ENCODE assay signal across 29 cellular contexts in the genomic region with DNA sequence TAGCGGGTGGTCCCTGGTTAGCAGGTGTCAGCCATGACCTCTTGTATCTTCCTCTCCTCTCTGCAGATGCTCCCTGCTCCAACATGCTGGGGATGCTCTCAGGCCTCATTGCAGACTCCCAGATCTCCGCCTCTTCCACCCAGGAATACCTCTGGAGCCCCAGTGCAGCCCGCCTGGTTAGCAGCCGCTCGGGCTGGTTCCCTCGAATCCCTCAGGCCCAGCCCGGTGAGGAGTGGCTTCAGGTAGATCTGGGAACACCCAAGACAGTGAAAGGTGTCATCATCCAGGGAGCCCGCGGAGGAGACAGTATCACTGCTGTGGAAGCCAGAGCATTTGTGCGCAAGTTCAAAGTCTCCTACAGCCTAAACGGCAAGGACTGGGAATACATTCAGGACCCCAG.
"Had no signal": no experiment of that assay in that cellular context is flagged by ENCODE, and none has a peak within 500 bp of the region (broad histone marks: within the 10 kb centered on the region; RNA-seq: fewer than 3 reads in every experiment).

No MANE protein-coding gene starts in this region.

- ATAC-seq: naive thymus-derived CD8-positive, alpha-beta T cell; natural killer cell treated with Interleukin-12 subunit alpha and Interleukin-12 subunit beta and Interleukin-15 and Interleukin-18, amount 100 ng/mL, for 72 hours; psoas muscle; right cardiac atrium; stimulated activated memory B cell treated with anti-CD40 and anti-IgM and Interleukin-4, amounts not matched to agents 10 μg/mL and 1 μg/mL and 100 μg/mL, for 72 hours; stimulated activated naive CD8-positive, alpha-beta T cell treated with anti-CD3 and anti-CD28 coated beads, Interleukin-15, amount 100 ng/mL, for 72 hours; stimulated activated naive CD8-positive, alpha-beta T cell treated with anti-CD3 and anti-CD28 coated beads, Interleukin-15, Interleukin-2, amounts not matched to agents 100 U/mL and 50 U/mL, for 24 hours had no signal

- H3K4me3 Mint-ChIP-seq: naive thymus-derived CD8-positive, alpha-beta T cell; natural killer cell treated with Interleukin-12 subunit alpha and Interleukin-12 subunit beta and Interleukin-15 and Interleukin-18, amount 100 ng/mL, for 72 hours; neural progenitor cell; stimulated activated memory B cell treated with anti-CD40 and anti-IgM and Interleukin-4, amounts not matched to agents 10 μg/mL and 1 μg/mL and 100 μg/mL, for 72 hours; stimulated activated naive CD8-positive, alpha-beta T cell treated with anti-CD3 and anti-CD28 coated beads, Interleukin-15, amount 100 ng/mL, for 72 hours had no signal

- H3K4me1 ChIP-seq: parathyroid adenoma, psoas muscle had no signal

- H3K9me3 ChIP-seq: ovary, psoas muscle, right lobe of liver, spleen, thoracic aorta, thyroid gland, tibial nerve, upper lobe of left lung, vagina had no signal

- H3K9ac ChIP-seq: neural progenitor cell, parathyroid adenoma had no signal

- DNase-seq: naive thymus-derived CD8-positive, alpha-beta T cell; occipital lobe; ovary; posterior cingulate gyrus; psoas muscle; right cardiac atrium; right lobe of liver; spleen; stimulated activated CD4-positive, alpha-beta T cell treated with anti-CD3 and anti-CD28 coated beads, Interleukin-12 subunit alpha, Interleukin-12 subunit beta, amount 100 ng/mL, for 4 hours; stimulated activated CD4-positive, alpha-beta T cell treated with anti-CD3 and anti-CD28 coated beads, Interleukin-1b, Interleukin-23, amount 100 ng/mL, for 48 hours; stimulated activated CD4-positive, alpha-beta T cell treated with anti-CD3 and anti-CD28 coated beads, Interleukin-4, amount 100 ng/mL, for 1 hour; stimulated activated CD4-positive, alpha-beta T cell treated with anti-CD3 and anti-CD28 coated beads, Interleukin-4, amount 100 ng/mL, for 4 hours; stimulated activated CD8-positive, alpha-beta memory T cell treated with anti-CD3 and anti-CD28 coated beads, Interleukin-4, amount 100 ng/mL, for 48 hours; stimulated activated naive CD4-positive, alpha-beta T cell; stimulated activated naive CD8-positive, alpha-beta T cell treated with anti-CD3 and anti-CD28 coated beads, Interleukin-15, amount 100 ng/mL, for 72 hours; stimulated activated naive CD8-positive, alpha-beta T cell treated with anti-CD3 and anti-CD28 coated beads, Interleukin-15, Interleukin-2, amounts not matched to agents 100 U/mL and 50 U/mL, for 24 hours; thyroid gland; trophoblast cell had no signal

- H3K36me3 Mint-ChIP-seq: naive thymus-derived CD8-positive, alpha-beta T cell; natural killer cell treated with Interleukin-12 subunit alpha and Interleukin-12 subunit beta and Interleukin-15 and Interleukin-18, amount 100 ng/mL, for 72 hours; stimulated activated memory B cell treated with anti-CD40 and anti-IgM and Interleukin-4, amounts not matched to agents 10 μg/mL and 1 μg/mL and 100 μg/mL, for 72 hours had no signal

- H3K27ac ChIP-seq: neural progenitor cell, ovary, parathyroid adenoma, psoas muscle, skin epidermis, spleen, thoracic aorta, thyroid gland, upper lobe of left lung, vagina had no signal

- H3K27me3 Mint-ChIP-seq: progenitor cell of endocrine pancreas had no signal

- H3K27me3 ChIP-seq: neural progenitor cell, ovary, right lobe of liver, spleen, thyroid gland, tibial nerve, upper lobe of left lung, vagina had no signal

- H3K27ac Mint-ChIP-seq: naive thymus-derived CD8-positive, alpha-beta T cell; natural killer cell treated with Interleukin-12 subunit alpha and Interleukin-12 subunit beta and Interleukin-15 and Interleukin-18, amount 100 ng/mL, for 72 hours; neural progenitor cell; progenitor cell of endocrine pancreas; stimulated activated memory B cell treated with anti-CD40 and anti-IgM and Interleukin-4, amounts not matched to agents 10 μg/mL and 1 μg/mL and 100 μg/mL, for 72 hours; stimulated activated naive CD8-positive, alpha-beta T cell treated with anti-CD3 and anti-CD28 coated beads, Interleukin-15, amount 100 ng/mL, for 72 hours had no signal

- H3K4me1 Mint-ChIP-seq: naive thymus-derived CD8-positive, alpha-beta T cell; stimulated activated memory B cell treated with anti-CD40 and anti-IgM and Interleukin-4, amounts not matched to agents 10 μg/mL and 1 μg/mL and 100 μg/mL, for 72 hours; stimulated activated naive CD8-positive, alpha-beta T cell treated with anti-CD3 and anti-CD28 coated beads, Interleukin-15, amount 100 ng/mL, for 72 hours had no signal

- H3K4me3 ChIP-seq: neural progenitor cell, ovary, psoas muscle, right lobe of liver, skin epidermis, smooth muscle cell, spleen, thoracic aorta, thyroid gland, tibial nerve, upper lobe of left lung, vagina had no signal

- H3K9me3 Mint-ChIP-seq: naive thymus-derived CD8-positive, alpha-beta T cell; natural killer cell treated with Interleukin-12 subunit alpha and Interleukin-12 subunit beta and Interleukin-15 and Interleukin-18, amount 100 ng/mL, for 72 hours; neural progenitor cell; stimulated activated memory B cell treated with anti-CD40 and anti-IgM and Interleukin-4, amounts not matched to agents 10 μg/mL and 1 μg/mL and 100 μg/mL, for 72 hours; stimulated activated naive CD8-positive, alpha-beta T cell treated with anti-CD3 and anti-CD28 coated beads, Interleukin-15, amount 100 ng/mL, for 72 hours had no signal

- H3K36me3 ChIP-seq: ovary, right lobe of liver, thyroid gland had no signal
